Comparison of ENCODE assay signal across 8 cellular contexts in the genomic region with DNA sequence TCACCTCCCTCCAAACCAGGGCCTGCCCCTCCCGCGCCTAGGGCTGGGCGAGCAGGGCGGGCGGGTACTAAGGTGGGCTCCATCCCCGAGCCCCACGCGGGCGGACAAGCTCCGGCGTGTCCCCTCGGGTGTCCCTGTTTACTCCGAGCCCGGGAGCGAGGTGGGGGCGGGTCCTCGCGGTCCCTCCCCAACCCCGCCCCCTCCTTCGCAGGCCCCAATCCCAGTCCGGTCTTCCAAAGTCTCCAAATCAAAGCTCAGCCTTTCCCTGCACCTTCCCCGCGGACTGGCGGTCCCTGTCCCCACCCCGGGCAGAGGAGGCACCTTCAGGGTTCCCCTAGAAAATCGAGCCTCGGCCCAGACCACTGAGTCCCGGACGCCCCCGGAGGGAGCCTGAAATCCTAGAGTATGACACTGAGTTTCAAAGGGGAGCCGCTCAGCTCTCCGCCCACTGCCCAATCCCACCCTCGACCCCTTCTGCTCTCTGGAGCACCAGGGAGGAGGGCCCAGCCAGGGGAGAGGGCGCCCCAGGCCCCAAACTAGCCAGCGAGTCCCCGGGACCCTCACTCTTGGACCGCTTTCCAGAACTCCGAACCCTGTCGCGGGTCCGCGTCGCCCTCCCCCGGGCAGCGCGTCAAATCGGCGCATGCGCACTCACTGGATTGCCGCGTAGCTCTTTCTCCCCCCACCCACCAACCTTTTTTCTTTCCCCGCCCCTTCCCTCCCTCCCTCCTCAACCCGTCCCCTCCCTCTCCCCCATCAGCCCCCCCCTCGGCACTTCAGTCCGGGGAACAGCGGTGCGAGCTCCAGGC. TPM values are rescaled to one million over a fixed set of nuclear protein-coding genes. Genes with fewer than 3 reads are reported as not detected.
DNase-seq lines count a peak whose midpoint lies in the region; ATAC-seq and TF ChIP-seq lines count a peak whose summit lies in the region.

LRP1 (plus strand) TSS at position 774 of the 809 bp plus-strand sequence. CDS start 482 bp downstream, outside the sequence.

- no peak; the same call in 1 of the 2 replicates for TF ChIP-seq CTCF in KMS-11 (conservative IDR thresholded peaks at IDR 0.05; ENCODE audit: low read depth, low read length)
- no peak for TF ChIP-seq CTCF in SK-N-SH (IDR thresholded peaks at IDR 0.05)
- TF ChIP-seq CTCF in glutamatergic neuron (IDR thresholded peaks at IDR 0.05; ENCODE audit: partially characterized antibody, unreplicated experiment), result no peak

- H3K9ac ChIP-seq in KMS-11 (peak within 1 kb of the TSS; percentile 55; the same call in 1 of the 2 replicates), SK-N-SH (peak within 1 kb of the TSS; percentile 80)

- no peak within 1 kb of the TSS for H3K27ac ChIP-seq in KMS-11
- peak within 1 kb of the TSS; percentile 80 to 88 for H3K27ac ChIP-seq in SK-N-SH (ENCODE audit: low read depth in 2 of 2, low read length in 1 of 2)
- H3K27ac ChIP-seq in substantia nigra (ENCODE audit: low read depth, low read length, poor library complexity, severe bottlenecking), result peak within 1 kb of the TSS; percentile 80

- no peaks in the 10 kb centered on the region for H3K9me2 ChIP-seq in SK-N-SH

- TF ChIP-seq RAD21 in SK-N-SH (IDR thresholded peaks at IDR 0.05; ENCODE audit: low read length), result no peak

- H3K4me1 ChIP-seq in KMS-11 (ENCODE audit: low read depth, poor library complexity, severe bottlenecking) (peaks cover 19% of the 10 kb centered on the region), SK-N-SH (ENCODE audit: control insufficient read depth in 1 of 2, insufficient read depth in 2 of 2, low read depth in 1 of 2, low read length in 1 of 2) (peaks cover 32 to 42% of the 10 kb centered on the region in 2 experiments)

- peaks cover 5% of the 10 kb centered on the region for H3F3A ChIP-seq in SK-N-SH (replicated peaks; ENCODE audit: insufficient read depth)

- H3K36me3 Mint-ChIP-seq in activated naive CD8-positive, alpha-beta T cell treated with anti-CD3 and anti-CD28 coated beads, Interleukin-2, amount 10 ng/mL, durations not matched to agents 7 days and 5 days, result peaks cover 3% of the 10 kb centered on the region
- H3K36me3 Mint-ChIP-seq in glutamatergic neuron (ENCODE audit: unreplicated experiment), result no peaks in the 10 kb centered on the region

- H3K27me3 ChIP-seq in KMS-11 (ENCODE audit: insufficient read depth, low read depth) (peaks cover 61% of the 10 kb centered on the region), SK-N-SH (ENCODE audit: insufficient read depth) (no peaks in the 10 kb centered on the region)

- H2AFZ ChIP-seq in KMS-11 (ENCODE audit: low read depth) (peak within 1 kb of the TSS; percentile 100), SK-N-SH (ENCODE audit: low read depth) (peak within 1 kb of the TSS; percentile 98)

- H3K4me3 ChIP-seq in KMS-11 (IDR thresholded peaks at IDR 0.05; ENCODE audit: insufficient read depth, low read depth, low read length) (peak within 1 kb of the TSS; percentile 71), SK-N-SH (ENCODE audit: low read depth in 2 of 2, low read length in 1 of 2) (peak within 1 kb of the TSS; percentile 87 to 96)

- POLR2A ChIA-PET in SK-N-SH (lab: Yijun Ruan, JAX), result interaction anchor here (1.1 to 3.4 kb wide), 10 partner anchors 14 to 360 kb away, joined by 3 to 23 read pairs (median 6); partner anchors contain the start of genes LRP1-AS, MARS1 and STAT6
- POLR2A ChIA-PET in activated naive CD8-positive, alpha-beta T cell treated with anti-CD3 and anti-CD28 coated beads, Interleukin-2, amount 10 ng/mL, durations not matched to agents 7 days and 5 days (lab: Charles Lee), result interaction anchor here (0.5 to 1.6 kb wide), 6 partner anchors 12 to 54 kb away, joined by 3 to 4 read pairs (median 3); partner anchors contain the start of gene STAT6

- CTCF ChIA-PET in SK-N-SH (lab: Yijun Ruan, JAX), result interaction anchor here (0.6 to 23.5 kb wide), 18 partner anchors 11 to 120 kb away, joined by 3 to 643 read pairs (median 7); partner anchors contain the start of genes LRP1-AS and STAT6

- H3K27ac Mint-ChIP-seq in activated naive CD8-positive, alpha-beta T cell treated with anti-CD3 and anti-CD28 coated beads, Interleukin-2, amount 10 ng/mL, durations not matched to agents 7 days and 5 days, result peak within 1 kb of the TSS; percentile 73
- H3K27ac Mint-ChIP-seq in glutamatergic neuron (ENCODE audit: unreplicated experiment), result peak within 1 kb of the TSS; percentile 79

- 3% methylated on average over 26 of the region's 57 CpGs for WGBS in SK-N-SH (ENCODE audit: low lambda C conversion rate)

- peak within 1 kb of the TSS; percentile 85 for H3K4me3 Mint-ChIP-seq in activated naive CD8-positive, alpha-beta T cell treated with anti-CD3 and anti-CD28 coated beads, Interleukin-2, amount 10 ng/mL, durations not matched to agents 7 days and 5 days
- H3K4me3 Mint-ChIP-seq in glutamatergic neuron (ENCODE audit: unreplicated experiment), result peak within 1 kb of the TSS; percentile 92

- H3K9me3 Mint-ChIP-seq in activated naive CD8-positive, alpha-beta T cell treated with anti-CD3 and anti-CD28 coated beads, Interleukin-2, amount 10 ng/mL, durations not matched to agents 7 days and 5 days, result peaks cover 3% of the 10 kb centered on the region
- H3K9me3 Mint-ChIP-seq in glutamatergic neuron (ENCODE audit: unreplicated experiment), result peaks cover 5% of the 10 kb centered on the region

- TF ChIP-seq EP300 in SK-N-SH (IDR thresholded peaks at IDR 0.05; ENCODE audit: borderline replicate concordance in 1 of 2, low read depth in 1 of 2, low read length in 1 of 2), result no peak

- peak; percentile 60 for ATAC-seq in activated naive CD8-positive, alpha-beta T cell treated with anti-CD3 and anti-CD28 coated beads, Interleukin-2, amount 10 ng/mL, durations not matched to agents 7 days and 5 days (ENCODE audit: low read depth)

- H3K4me1 Mint-ChIP-seq in activated naive CD8-positive, alpha-beta T cell treated with anti-CD3 and anti-CD28 coated beads, Interleukin-2, amount 10 ng/mL, durations not matched to agents 7 days and 5 days, result peaks cover 10% of the 10 kb centered on the region
- peaks cover 25% of the 10 kb centered on the region for H3K4me1 Mint-ChIP-seq in glutamatergic neuron (ENCODE audit: low read depth, unreplicated experiment)

- H3K36me3 ChIP-seq in KMS-11 (ENCODE audit: insufficient read depth) (no peaks in the 10 kb centered on the region), SK-N-SH (replicated peaks in 1 of 2; ENCODE audit: control insufficient read depth in 1 of 2, insufficient read depth in 2 of 2, low read length in 1 of 2) (no peaks in the 10 kb centered on the region)

- H3K27me3 Mint-ChIP-seq in activated naive CD8-positive, alpha-beta T cell treated with anti-CD3 and anti-CD28 coated beads, Interleukin-2, amount 10 ng/mL, durations not matched to agents 7 days and 5 days, result peaks cover 61% of the 10 kb centered on the region
- peaks cover 4% of the 10 kb centered on the region for H3K27me3 Mint-ChIP-seq in glutamatergic neuron (ENCODE audit: unreplicated experiment)

- no peaks in the 10 kb centered on the region for H3K79me2 ChIP-seq in KMS-11 (ENCODE audit: insufficient read depth, low read depth)
- peaks cover 44% of the 10 kb centered on the region for H3K79me2 ChIP-seq in SK-N-SH (ENCODE audit: insufficient read depth)

- no peaks in the 10 kb centered on the region for H3K9me3 ChIP-seq in SK-N-SH

- H3K4me2 ChIP-seq in KMS-11 (peak within 1 kb of the TSS; percentile 93), SK-N-SH (peak within 1 kb of the TSS; percentile 99)

- H4K20me1 ChIP-seq in KMS-11 (ENCODE audit: insufficient read depth) (no peaks in the 10 kb centered on the region), SK-N-SH (ENCODE audit: insufficient read depth) (peaks cover 30% of the 10 kb centered on the region)

- DNase-seq in DMS79 (lab: John Stamatoyannopoulos, UW) (peak; percentile 15), SK-N-SH (peak; percentile 93), glutamatergic neuron (peak; percentile 77), occipital lobe (lab: John Stamatoyannopoulos, UW) (peak; percentile 73), substantia nigra (lab: John Stamatoyannopoulos, UW) (peak; percentile 47 to 88 (median 72)), NCI-H1048 (lab: John Stamatoyannopoulos, UW) (no peak)
- peak; percentile 75 for DNase-seq in activated naive CD8-positive, alpha-beta T cell treated with anti-CD3 and anti-CD28 coated beads, Interleukin-2, amount 10 ng/mL, durations not matched to agents 7 days and 5 days

TF ChIP-seq in SK-N-SH, 30 proteins besides CTCF, POLR2A, EP300 and RAD21 (continues in another document):
- TF ChIP-seq, protein P1, sequence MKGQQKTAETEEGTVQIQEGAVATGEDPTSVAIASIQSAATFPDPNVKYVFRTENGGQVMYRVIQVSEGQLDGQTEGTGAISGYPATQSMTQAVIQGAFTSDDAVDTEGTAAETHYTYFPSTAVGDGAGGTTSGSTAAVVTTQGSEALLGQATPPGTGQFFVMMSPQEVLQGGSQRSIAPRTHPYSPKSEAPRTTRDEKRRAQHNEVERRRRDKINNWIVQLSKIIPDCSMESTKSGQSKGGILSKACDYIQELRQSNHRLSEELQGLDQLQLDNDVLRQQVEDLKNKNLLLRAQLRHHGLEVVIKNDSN (IDR thresholded peaks at IDR 0.05; ENCODE audit: borderline replicate concordance, low read depth), result no peak
- TF ChIP-seq FOXM1 (IDR thresholded peaks at IDR 0.05; ENCODE audit: low read depth), result no peak
- TF ChIP-seq POLR2AphosphoS5 (IDR thresholded peaks at IDR 0.05; ENCODE audit: low read depth, low read length), result peak; percentile 16; the same call in 1 of the 2 replicates
- TF ChIP-seq RXRA (IDR thresholded peaks at IDR 0.05; ENCODE audit: borderline replicate concordance, low read depth), result no peak
- TF ChIP-seq FOSL2 (IDR thresholded peaks at IDR 0.05; ENCODE audit: borderline replicate concordance, low read depth), result peak; percentile 49; the same call in 1 of the 2 replicates
- TF ChIP-seq CHD2 (IDR thresholded peaks at IDR 0.05; ENCODE audit: low read length, partially characterized antibody), result no peak
- peak; percentile 45; the same call in 1 of the 2 replicates for TF ChIP-seq NRF1 (IDR thresholded peaks at IDR 0.05; ENCODE audit: low read depth, low read length)

RNA-seq across cellular contexts. Expression of gene LRP1, which starts in this region (rescaled TPM):
- 18.8 and 55.0 TPM in 2 replicates for polyA plus RNA-seq in SK-N-SH (2012; rRNA removed)
- 22.3 and 34.9 TPM in 2 replicates for polyA plus RNA-seq in SK-N-SH (2012; cell fraction: cytosol; rRNA removed)
- polyA plus RNA-seq in SK-N-SH (2012; cell fraction: nucleus; rRNA removed), result 127 and 168 TPM in 2 replicates
- total RNA-seq in activated naive CD8-positive, alpha-beta T cell treated with anti-CD3 and anti-CD28 coated beads, Interleukin-2, amount 10 ng/mL, durations not matched to agents 7 days and 5 days, result 1 to 10 TPM; 4.9 to 6.1 TPM
- total RNA-seq in glutamatergic neuron (ENCODE audit: unreplicated experiment), result 125 TPM
- 65.4 TPM for total RNA-seq in occipital lobe
